ENCODE assay signal across 8 cellular contexts in the genomic region with DNA sequence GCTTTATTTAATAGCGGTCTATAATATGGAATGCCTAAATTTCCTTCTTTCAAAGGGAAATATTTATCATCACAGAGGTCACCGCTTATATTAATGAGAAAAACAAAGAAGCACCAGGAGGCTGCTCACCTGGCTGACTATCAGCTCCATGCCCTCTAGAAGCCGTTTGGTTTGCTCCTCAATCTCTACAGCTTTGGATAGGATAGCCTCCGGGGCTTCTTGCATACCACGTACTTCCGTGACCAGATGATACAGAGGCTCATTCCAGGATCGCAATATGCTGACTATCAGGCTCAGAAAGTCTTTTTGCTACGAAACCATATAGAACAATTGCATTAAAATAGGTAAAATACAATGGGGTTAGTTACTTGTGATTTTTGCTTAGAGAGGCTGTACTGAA. TPM values are rescaled to one million over a fixed set of nuclear protein-coding genes. Genes with fewer than 3 reads are reported as not detected.
"Had no signal": no experiment of that assay in that cellular context is flagged by ENCODE, and none has a peak within 500 bp of the region (broad histone marks: within the 10 kb centered on the region; RNA-seq: fewer than 3 reads in every experiment).

No MANE protein-coding gene starts in this region.

- H3K27ac Mint-ChIP-seq: H9 had no signal

- H3K9me3 Mint-ChIP-seq: H9 had no signal

- H3K4me3 ChIP-seq: K562 had no signal

- H3K4me3 Mint-ChIP-seq: H9 had no signal

- DNase-seq: GOT3, H9, HCEC 1CT, IMR-90, KG1 had no signal

RNA-seq across cellular contexts. Expression of gene PRL, which starts 6.8 kb away (rescaled TPM):
- total RNA-seq: H4, H9, HT-29, IMR-90, K562 had no signal
